ENCODE assay signal across 8 cellular contexts in genomic region chr13:45121421-45121820, GRCh38. TPM values are rescaled to one million over a fixed set of nuclear protein-coding genes. Genes with fewer than 3 reads are reported as not detected.
A peak's percentile ranks its signal among the peaks of the same experiment; 100 is the strongest.
DNase-seq lines count a peak whose midpoint lies in the region; ATAC-seq and TF ChIP-seq lines count a peak whose summit lies in the region.

No MANE protein-coding gene starts in this region.

- H3K4me3 Mint-ChIP-seq in activated CD8-positive, alpha-beta T cell treated with anti-CD3 and anti-CD28 coated beads, Interleukin-2, amount 10 ng/mL, durations not matched to agents 7 days and 5 days: no peak overlapping the region
- no peak overlapping the region for H3K4me3 Mint-ChIP-seq in natural killer cell treated with Interleukin-12 subunit alpha and Interleukin-12 subunit beta and Interleukin-15 and Interleukin-18, amount 100 ng/mL, for 72 hours

- H3K27me3 ChIP-seq in A673 (replicated peaks; ENCODE audit: insufficient read depth, low read depth, low read length, poor library complexity) (no peaks in the 10 kb centered on the region), HCT116 (ENCODE audit: insufficient read depth, low read length) (no peaks in the 10 kb centered on the region), adipocyte (replicated peaks; ENCODE audit: control insufficient read depth, insufficient read depth, low read length) (no peaks in the 10 kb centered on the region)

- H3K9me3 Mint-ChIP-seq in activated CD8-positive, alpha-beta T cell treated with anti-CD3 and anti-CD28 coated beads, Interleukin-2, amount 10 ng/mL, durations not matched to agents 7 days and 5 days (ENCODE audit: insufficient read depth): no peaks in the 10 kb centered on the region
- H3K9me3 Mint-ChIP-seq in natural killer cell treated with Interleukin-12 subunit alpha and Interleukin-12 subunit beta and Interleukin-15 and Interleukin-18, amount 100 ng/mL, for 72 hours: no peaks in the 10 kb centered on the region

- no TSS peak for BruUV-seq in A673 (replicated peaks; lab: Mats Ljungman, UMichigan)
- BruUV-seq in HCT116 (replicated peaks; lab: Mats Ljungman, UMichigan): no TSS peak

- H3K36me3 ChIP-seq in A673 (ENCODE audit: insufficient read depth, low read length, poor library complexity, severe bottlenecking) (no peaks in the 10 kb centered on the region), HCT116 (ENCODE audit: control insufficient read depth in 1 of 2, insufficient read depth in 2 of 2, low read length in 2 of 2) (no peaks in the 10 kb centered on the region), adipocyte (ENCODE audit: control insufficient read depth, insufficient read depth, low read length, severe bottlenecking) (no peaks in the 10 kb centered on the region)

- peaks cover 8% of the 10 kb centered on the region for H3K4me1 Mint-ChIP-seq in activated CD8-positive, alpha-beta T cell treated with anti-CD3 and anti-CD28 coated beads, Interleukin-2, amount 10 ng/mL, durations not matched to agents 7 days and 5 days (ENCODE audit: low read depth)
- H3K4me1 Mint-ChIP-seq in natural killer cell treated with Interleukin-12 subunit alpha and Interleukin-12 subunit beta and Interleukin-15 and Interleukin-18, amount 100 ng/mL, for 72 hours (ENCODE audit: low read depth in 2 of 2): peaks cover 7 to 14% of the 10 kb centered on the region in 2 donors

- peak; percentile 48 for DNase-seq in A673 (ENCODE audit: low spot score)
- peak; percentile 16 for DNase-seq in HCT116 (ENCODE audit: low read depth, low spot score)
- DNase-seq in adipocyte (ENCODE audit: low read depth): no peak
- peak; percentile 59 for DNase-seq in left kidney (ENCODE audit: low read depth, low spot score)
- no peak for DNase-seq in activated CD8-positive, alpha-beta T cell treated with anti-CD3 and anti-CD28 coated beads, Interleukin-2, amount 10 ng/mL, durations not matched to agents 7 days and 5 days
- DNase-seq in natural killer cell treated with Interleukin-12 subunit alpha and Interleukin-12 subunit beta and Interleukin-15 and Interleukin-18, amount 100 ng/mL, for 72 hours (ENCODE audit: low spot score): no peak
- DNase-seq in stimulated activated CD4-positive, alpha-beta T cell treated with anti-CD3 and anti-CD28 coated beads, Interleukin-2, amount 100 ng/mL, for 48 hours: no peak

- peaks cover 63% of the 10 kb centered on the region for H3K79me2 ChIP-seq in HCT116 (ENCODE audit: insufficient read depth, low read length)

- no peaks in the 10 kb centered on the region for H3K9me2 ChIP-seq in HCT116 (ENCODE audit: insufficient read depth)

- intact Hi-C loops in A673 (cut with micrococcal nuclease; ENCODE audit: unreplicated experiment) (no loop called here), HCT116 (cut with micrococcal nuclease) (loop anchor here (2.0 kb wide), 1 partner anchor 159 kb away; no protein-coding TSS in a partner anchor)

- H3K4me1 ChIP-seq in A673 (ENCODE audit: insufficient read depth, low read length, poor library complexity, severe bottlenecking) (peaks cover 11% of the 10 kb centered on the region), HCT116 (ENCODE audit: control insufficient read depth in 1 of 2, insufficient read depth in 2 of 2, low read length in 2 of 2) (peaks cover 11 to 17% of the 10 kb centered on the region in 2 experiments), adipocyte (ENCODE audit: control insufficient read depth, insufficient read depth, low read length) (peaks cover 16% of the 10 kb centered on the region)

- ATAC-seq in HCT116 (no peak), GM18909 (IDR thresholded peaks at IDR 0.05; ENCODE audit: poor library complexity, unreplicated experiment) (no peak)
- ATAC-seq in activated CD8-positive, alpha-beta T cell treated with anti-CD3 and anti-CD28 coated beads, Interleukin-2, amount 10 ng/mL, durations not matched to agents 7 days and 5 days: no peak
- no peak for ATAC-seq in natural killer cell treated with Interleukin-12 subunit alpha and Interleukin-12 subunit beta and Interleukin-15 and Interleukin-18, amount 100 ng/mL, for 72 hours

- H3K9ac ChIP-seq in HCT116 (ENCODE audit: low read length) (peak overlapping the region; percentile 94), adipocyte (ENCODE audit: low read length) (peak overlapping the region; percentile 96)

- no peak for TF ChIP-seq POLR2A in HCT116 (IDR thresholded peaks at IDR 0.05; ENCODE audit: borderline replicate concordance, extremely low read depth, insufficient read depth, insufficient read length)

- H3K4me3 ChIP-seq in A673 (ENCODE audit: low read depth, low read length, poor library complexity, severe bottlenecking) (peak overlapping the region; percentile 67), HCT116 (replicated peaks in 1 of 2; ENCODE audit: low read depth in 1 of 2, low read length in 2 of 2) (peak overlapping the region; percentile 84 to 96), adipocyte (ENCODE audit: low read length) (peak overlapping the region; percentile 100)

- TF ChIP-seq RAD21 in HCT116 (IDR thresholded peaks at IDR 0.05; ENCODE audit: low read depth): 0 out of 2 replicates have a peak, but pooled peaks have one; percentile 12

- H3K36me3 Mint-ChIP-seq in activated CD8-positive, alpha-beta T cell treated with anti-CD3 and anti-CD28 coated beads, Interleukin-2, amount 10 ng/mL, durations not matched to agents 7 days and 5 days (ENCODE audit: low read depth): peaks cover 2% of the 10 kb centered on the region
- no peaks in the 10 kb centered on the region for H3K36me3 Mint-ChIP-seq in natural killer cell treated with Interleukin-12 subunit alpha and Interleukin-12 subunit beta and Interleukin-15 and Interleukin-18, amount 100 ng/mL, for 72 hours

- RAD21 ChIA-PET in HCT116 (lab: Charles Lee; ENCODE audit: low non-redundant PET in 1 of 2, low total read pairs in 2 of 2, uncharacterized antibody in 2 of 2, unreplicated experiment in 2 of 2): no interaction called here

- no peak overlapping the region for H3K27ac Mint-ChIP-seq in activated CD8-positive, alpha-beta T cell treated with anti-CD3 and anti-CD28 coated beads, Interleukin-2, amount 10 ng/mL, durations not matched to agents 7 days and 5 days
- H3K27ac Mint-ChIP-seq in natural killer cell treated with Interleukin-12 subunit alpha and Interleukin-12 subunit beta and Interleukin-15 and Interleukin-18, amount 100 ng/mL, for 72 hours: no peak overlapping the region

- H3K27me3 Mint-ChIP-seq in activated CD8-positive, alpha-beta T cell treated with anti-CD3 and anti-CD28 coated beads, Interleukin-2, amount 10 ng/mL, durations not matched to agents 7 days and 5 days (ENCODE audit: low read depth): no peaks in the 10 kb centered on the region
- H3K27me3 Mint-ChIP-seq in natural killer cell treated with Interleukin-12 subunit alpha and Interleukin-12 subunit beta and Interleukin-15 and Interleukin-18, amount 100 ng/mL, for 72 hours: no peaks in the 10 kb centered on the region

- H4K20me1 ChIP-seq in HCT116 (ENCODE audit: insufficient read depth): no peaks in the 10 kb centered on the region

- TF ChIP-seq CTCF in A673 (conservative IDR thresholded peaks at IDR 0.05; ENCODE audit: low read depth, low read length): no peak
- peak in 1 of 3 experiments; percentile 36; a peak in 2 of 6 replicates for TF ChIP-seq CTCF in HCT116 (IDR thresholded peaks at IDR 0.05 in 2 of 3, conservative IDR thresholded peaks at IDR 0.05 in 1 of 3; ENCODE audit: borderline replicate concordance in 1 of 3, insufficient read depth in 1 of 3, low read depth in 2 of 3, low read length in 2 of 3)

- H2AFZ ChIP-seq in HCT116 (ENCODE audit: low read depth, low read length, poor library complexity, severe bottlenecking): no peak overlapping the region

- H3K9me3 ChIP-seq in A673 (ENCODE audit: low read depth, low read length, poor library complexity, severe bottlenecking): no peaks in the 10 kb centered on the region
- no peaks in the 10 kb centered on the region for H3K9me3 ChIP-seq in HCT116 (ENCODE audit: control insufficient read depth in 1 of 2, insufficient read depth in 1 of 2, low read depth in 1 of 2, low read length in 2 of 2)
- H3K9me3 ChIP-seq in adipocyte (ENCODE audit: control insufficient read depth, low read length): no peaks in the 10 kb centered on the region

- POLR2A ChIA-PET in A673 (lab: Charles Lee; ENCODE audit: low non-redundant PET): no interaction called here
- POLR2A ChIA-PET in HCT116 (lab: Charles Lee): no interaction called here
- POLR2A ChIA-PET in activated CD8-positive, alpha-beta T cell treated with anti-CD3 and anti-CD28 coated beads, Interleukin-2, amount 10 ng/mL, durations not matched to agents 7 days and 5 days (lab: Charles Lee): no interaction called here

- peak overlapping the region; percentile 93 for H3K4me2 ChIP-seq in HCT116 (ENCODE audit: low read length)

- peak overlapping the region; percentile 84 for H3K27ac ChIP-seq in A673 (ENCODE audit: low read depth, low read length, poor library complexity, severe bottlenecking)
- H3K27ac ChIP-seq in HCT116 (ENCODE audit: low read depth, low read length): peak overlapping the region; percentile 72; the same call in 1 of the 2 replicates

- CTCF ChIA-PET in A673 (lab: Charles Lee): no interaction called here
- CTCF ChIA-PET in HCT116 (lab: Charles Lee): no interaction called here
- CTCF ChIA-PET in activated CD8-positive, alpha-beta T cell treated with anti-CD3 and anti-CD28 coated beads, Interleukin-2, amount 10 ng/mL, durations not matched to agents 7 days and 5 days (lab: Charles Lee): interaction anchor here (2.6 kb wide), 1 partner anchor 188 kb away, joined by 13 read pairs; no protein-coding TSS in a partner anchor

TF ChIP-seq in HCT116, 20 proteins besides CTCF, POLR2A, EP300 and RAD21:
- TF ChIP-seq SIN3A (IDR thresholded peaks at IDR 0.05; ENCODE audit: low read depth): no peak

RNA-seq across cellular contexts. Expression of gene GTF2F2, which starts 1.1 kb away (rescaled TPM):
- total RNA-seq in A673 (2021) (37.8 TPM in 2 replicates), HCT116 (2021; ENCODE audit: unreplicated experiment) (40.1 TPM)
- polyA plus RNA-seq in HCT116 (2012): 15.3 and 19.9 TPM in 2 replicates
- total RNA-seq in activated CD8-positive, alpha-beta T cell treated with anti-CD3 and anti-CD28 coated beads, Interleukin-2, amount 10 ng/mL, durations not matched to agents 7 days and 5 days: 10 to 100 TPM; 18.8 to 19.6 TPM
- 10 to 100 TPM; 20.7 to 32.1 TPM for total RNA-seq in natural killer cell treated with Interleukin-12 subunit alpha and Interleukin-12 subunit beta and Interleukin-15 and Interleukin-18, amount 100 ng/mL, for 72 hours

Comparison
In these comparisons a context has a peak if more than half of its experiments do, and no peak if none do; other contexts are left out.
1. DNase-seq: peak in A673 (single experiment), HCT116 (single experiment) and left kidney (single experiment); none in adipocyte (single experiment), activated CD8-positive, alpha-beta T cell treated with anti-CD3 and anti-CD28 coated beads, Interleukin-2, amount 10 ng/mL, durations not matched to agents 7 days and 5 days (single experiment), natural killer cell treated with Interleukin-12 subunit alpha and Interleukin-12 subunit beta and Interleukin-15 and Interleukin-18, amount 100 ng/mL, for 72 hours (single experiment) and stimulated activated CD4-positive, alpha-beta T cell treated with anti-CD3 and anti-CD28 coated beads, Interleukin-2, amount 100 ng/mL, for 48 hours (0 of 2).
2. Peak in every context shown above with its lines, with median percentiles within 50 percentile points of each other: H3K4me3 ChIP-seq.